ENCODE assay signal across 26 cellular contexts in genomic region chr10:112053895-112054294, GRCh38.
"Had no signal": no experiment of that assay in that cellular context is flagged by ENCODE, and none has a peak within 500 bp of the region (broad histone marks: within the 10 kb centered on the region; RNA-seq: fewer than 3 reads in every experiment).

No MANE protein-coding gene starts in this region.

- ATAC-seq: stimulated activated effector memory CD8-positive, alpha-beta T cell treated with anti-CD3 and anti-CD28 coated beads, Interleukin-12 subunit alpha, Interleukin-12 subunit beta, amount 100 ng/mL, for 72 hours; stimulated activated memory B cell treated with anti-CD40 and anti-IgM and Interleukin-4, amounts not matched to agents 10 μg/mL and 1 μg/mL and 100 μg/mL, for 72 hours; stimulated activated naive B cell treated with anti-CD40 and anti-IgM and Interleukin-4, amounts not matched to agents 10 μg/mL and 1 μg/mL and 100 μg/mL, for 72 hours; stimulated activated naive CD8-positive, alpha-beta T cell treated with anti-CD3 and anti-CD28 coated beads, Interleukin-15, amount 100 ng/mL, for 72 hours; stimulated activated naive CD8-positive, alpha-beta T cell treated with anti-CD3 and anti-CD28 coated beads, Interleukin-15, Interleukin-2, amounts not matched to agents 100 U/mL and 50 U/mL, for 24 hours; upper lobe of right lung had no signal

- H3K36me3 ChIP-seq: stomach, suprapubic skin, thoracic aorta, thyroid gland, tibial artery, tibial nerve, transverse colon, upper lobe of left lung, upper lobe of right lung, uterus, vagina had no signal

- H3K27ac ChIP-seq: stomach, suprapubic skin, testis, thoracic aorta, thyroid gland, tibial artery, tibial nerve, transverse colon, upper lobe of left lung, upper lobe of right lung, uterus, vagina had no signal

- DNase-seq: stimulated activated CD4-positive, alpha-beta T cell treated with anti-CD3 and anti-CD28 coated beads, Interleukin-2, amount 100 ng/mL, for 48 hours; stimulated activated CD4-positive, alpha-beta T cell treated with anti-CD3 and anti-CD28 coated beads, Interleukin-4, amount 100 ng/mL, for 1 hour; stimulated activated CD4-positive, alpha-beta T cell treated with anti-CD3 and anti-CD28 coated beads, Interleukin-4, amount 100 ng/mL, for 24 hours; stimulated activated CD4-positive, alpha-beta T cell treated with anti-CD3 and anti-CD28 coated beads, Interleukin-4, amount 100 ng/mL, for 4 hours; stimulated activated CD8-positive, alpha-beta memory T cell treated with anti-CD3 and anti-CD28 coated beads, Interleukin-4, amount 100 ng/mL, for 48 hours; stimulated activated naive B cell treated with anti-CD40 and anti-IgM and Interleukin-4, amounts not matched to agents 10 μg/mL and 1 μg/mL and 100 μg/mL, for 72 hours; stimulated activated naive CD4-positive, alpha-beta T cell; stimulated activated naive CD4-positive, alpha-beta T cell treated with Interleukin-2 at 50 U/mL for 16 hours; stimulated activated naive CD8-positive, alpha-beta T cell treated with anti-CD3 and anti-CD28 coated beads, Interleukin-15, amount 100 ng/mL, for 72 hours; stimulated activated naive CD8-positive, alpha-beta T cell treated with anti-CD3 and anti-CD28 coated beads, Interleukin-15, Interleukin-2, amounts not matched to agents 100 U/mL and 50 U/mL, for 24 hours; stomach; substantia nigra; testis; thyroid gland; tibial artery; transverse colon; upper lobe of left lung; upper lobe of right lung; uterus had no signal

- H3K9me3 ChIP-seq: stomach, suprapubic skin, testis, thoracic aorta, thyroid gland, tibial artery, tibial nerve, transverse colon, upper lobe of left lung, upper lobe of right lung, uterus, vagina had no signal

- FAIRE-seq: urothelium cell line had no signal

- H3K27me3 ChIP-seq: stomach, suprapubic skin, testis, thyroid gland, tibial artery, tibial nerve, transverse colon, upper lobe of left lung, upper lobe of right lung, uterus, vagina had no signal

- H3K4me3 ChIP-seq: stomach, suprapubic skin, testis, thoracic aorta, thyroid gland, tibial artery, tibial nerve, transverse colon, upper lobe of left lung, upper lobe of right lung, uterus, vagina had no signal

- H3K4me1 ChIP-seq: stomach, suprapubic skin, testis, thyroid gland, tibial artery, tibial nerve, transverse colon, upper lobe of left lung, upper lobe of right lung, uterus, vagina had no signal
